Comparison of ENCODE assay signal across 35 cellular contexts in the genomic region with DNA sequence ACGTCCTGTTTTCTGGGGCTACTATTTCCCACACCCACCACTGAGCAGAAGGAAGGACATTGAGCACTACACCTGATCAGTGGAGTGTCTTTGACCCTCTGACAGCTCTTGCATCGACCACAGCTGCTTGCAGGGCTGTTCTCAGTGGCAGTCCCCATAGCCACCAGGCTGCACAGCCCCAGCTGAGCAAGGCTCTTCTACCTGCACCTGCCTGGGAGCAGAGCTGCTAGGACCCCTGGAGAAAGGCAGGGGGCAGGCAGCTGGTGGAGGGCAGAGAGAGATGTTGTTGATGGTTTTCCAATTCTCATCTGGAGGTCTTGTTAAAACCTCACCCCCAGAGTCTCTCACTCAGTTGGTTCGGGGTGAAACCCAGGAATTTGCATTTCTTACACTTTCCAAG.
"Had no signal": no experiment of that assay in that cellular context is flagged by ENCODE, and none has a peak within 500 bp of the region (broad histone marks: within the 10 kb centered on the region; RNA-seq: fewer than 3 reads in every experiment).

No MANE protein-coding gene starts in this region.

- H3K27ac Mint-ChIP-seq: activated B cell treated with CpG ODN at 0.5 μM for 24 hours; activated CD4-positive, alpha-beta memory T cell treated with anti-CD3 and anti-CD28 coated beads for 36 hours; activated CD4-positive, alpha-beta T cell treated with anti-CD3 and anti-CD28 coated beads, Interleukin-2, amount 10 ng/mL, durations not matched to agents 24 days and 14 days; activated CD8-positive, alpha-beta T cell treated with anti-CD3 and anti-CD28 coated beads for 36 hours; activated naive CD4-positive, alpha-beta T cell treated with anti-CD3 and anti-CD28 coated beads for 36 hours; activated naive CD4-positive, alpha-beta T cell treated with anti-CD3 and anti-CD28 coated beads, Interleukin-2, amount 50 U/mL, for 72 hours; activated naive CD8-positive, alpha-beta T cell treated with anti-CD3 and anti-CD28 coated beads for 36 hours; activated T-cell treated with anti-CD3 and anti-CD28 coated beads, Interleukin-2, amount 50 U/mL, for 72 hours; activated T-helper 1 cell treated with anti-CD3 and anti-CD28 coated beads, Interleukin-12 subunit alpha, Interleukin-12 subunit beta, Interleukin-2, Interleukin-4 antibody, amounts not matched to agents 30 ng/mL and 10 ng/mL and 1 ng/mL, durations not matched to agents 14 hours and 24 hours and 36 hours; activated T-helper 17 cell treated with anti-CD3 and anti-CD28 coated beads, Interleukin-2, amount 50 U/mL, for 72 hours; T-helper 1 cell treated with Interleukin-12 subunit alpha and Interleukin-12 subunit beta and Interleukin-4 antibody, amounts not matched to agents 30 μg/mL and 1 μg/mL, for 36 hours; T-helper 2 cell treated with Interferon-gamma antibody and Interleukin-4, amounts not matched to agents 5 μg/mL and 100 μg/mL, for 36 hours had no signal

- H3K4me3 Mint-ChIP-seq: activated B cell treated with CpG ODN at 0.5 μM for 24 hours; activated CD4-positive, alpha-beta memory T cell treated with anti-CD3 and anti-CD28 coated beads for 36 hours; activated CD4-positive, alpha-beta T cell treated with anti-CD3 and anti-CD28 coated beads, Interleukin-2, amount 10 ng/mL, durations not matched to agents 24 days and 14 days; activated CD8-positive, alpha-beta T cell treated with anti-CD3 and anti-CD28 coated beads for 36 hours; activated naive CD4-positive, alpha-beta T cell treated with anti-CD3 and anti-CD28 coated beads for 36 hours; activated naive CD8-positive, alpha-beta T cell treated with anti-CD3 and anti-CD28 coated beads for 36 hours; activated T-cell treated with anti-CD3 and anti-CD28 coated beads, Interleukin-2, amount 50 U/mL, for 4 hours; activated T-cell treated with anti-CD3 and anti-CD28 coated beads, Interleukin-2, amount 50 U/mL, for 72 hours; activated T-helper 1 cell treated with anti-CD3 and anti-CD28 coated beads, Interleukin-12 subunit alpha, Interleukin-12 subunit beta, Interleukin-2, Interleukin-4 antibody, amounts not matched to agents 30 ng/mL and 10 ng/mL and 1 ng/mL, durations not matched to agents 14 hours and 24 hours and 36 hours; activated T-helper 17 cell treated with anti-CD3 and anti-CD28 coated beads, Interleukin-2, amount 50 U/mL, for 72 hours; T-helper 1 cell treated with Interleukin-12 subunit alpha and Interleukin-12 subunit beta and Interleukin-4 antibody, amounts not matched to agents 30 μg/mL and 1 μg/mL, for 36 hours; T-helper 2 cell treated with Interferon-gamma antibody and Interleukin-4, amounts not matched to agents 5 μg/mL and 100 μg/mL, for 36 hours had no signal

- H3K27me3 Mint-ChIP-seq: activated B cell treated with CpG ODN at 0.5 μM for 24 hours; activated CD4-positive, alpha-beta memory T cell treated with anti-CD3 and anti-CD28 coated beads for 36 hours; activated CD4-positive, alpha-beta T cell treated with anti-CD3 and anti-CD28 coated beads, Interleukin-2, amount 10 ng/mL, durations not matched to agents 24 days and 14 days; activated naive CD8-positive, alpha-beta T cell treated with anti-CD3 and anti-CD28 coated beads for 36 hours had no signal

- H3K27me3 ChIP-seq: adrenal gland, body of pancreas, brain microvascular endothelial cell, breast epithelium had no signal

- H3K9me3 ChIP-seq: adrenal gland had no signal

- H3K36me3 ChIP-seq: adrenal gland, brain microvascular endothelial cell, breast epithelium had no signal

- DNase-seq: activated B cell treated with CpG ODN at 0.5 μM for 24 hours; activated CD4-positive, alpha-beta memory T cell treated with anti-CD3 and anti-CD28 coated beads for 36 hours; activated CD4-positive, alpha-beta T cell treated with anti-CD3 and anti-CD28 coated beads for 4 hours; activated CD4-positive, alpha-beta T cell treated with anti-CD3 and anti-CD28 coated beads, Interleukin-2, amount 10 ng/mL, durations not matched to agents 24 days and 14 days; activated CD4-positive, alpha-beta T cell treated with anti-CD3 and anti-CD28 coated beads, Interleukin-2, amount 50 U/mL, for 1 hour; activated CD4-positive, alpha-beta T cell treated with anti-CD3 and anti-CD28 coated beads, Interleukin-2, amount 50 U/mL, for 4 hours; activated CD4-positive, CD25-positive, alpha-beta regulatory T cell treated with anti-CD3 and anti-CD28 coated beads, Interleukin-2, amount 50 U/mL, for 72 hours; activated CD8-positive, alpha-beta memory T cell treated with anti-CD3 and anti-CD28 coated beads, Interleukin-2, amount 50 U/mL, for 4 hours; activated CD8-positive, alpha-beta T cell treated with anti-CD3 and anti-CD28 coated beads for 36 hours; activated effector memory CD4-positive, alpha-beta T cell treated with anti-CD3 and anti-CD28 coated beads, Interleukin-2, amount 50 U/mL, for 16 hours; activated gamma-delta T cell treated with Interleukin-2 at 50 U/mL for 16 hours; activated naive CD4-positive, alpha-beta T cell; activated naive CD4-positive, alpha-beta T cell treated with anti-CD3 and anti-CD28 coated beads for 36 hours; activated naive CD4-positive, alpha-beta T cell treated with anti-CD3 and anti-CD28 coated beads, Interleukin-2, amount 50 U/mL, for 16 hours; activated naive CD8-positive, alpha-beta T cell treated with anti-CD3 and anti-CD28 coated beads for 36 hours; activated T-cell treated with anti-CD3 and anti-CD28 coated beads for 4 hours; activated T-cell treated with anti-CD3 and anti-CD28 coated beads, Interleukin-2, amount 50 U/mL, for 1 hour; activated T-cell treated with anti-CD3 and anti-CD28 coated beads, Interleukin-2, amount 50 U/mL, for 4 hours; activated T-cell treated with anti-CD3 and anti-CD28 coated beads, Interleukin-2, amount 50 U/mL, for 72 hours; adrenal gland; amniotic stem cell; aorta; body of pancreas; brain microvascular endothelial cell; central memory CD4-positive, alpha-beta T cell; T-helper 1 cell; T-helper 2 cell; T-helper 9 cell had no signal

- H3K36me3 Mint-ChIP-seq: activated CD4-positive, alpha-beta memory T cell treated with anti-CD3 and anti-CD28 coated beads for 36 hours; activated naive CD8-positive, alpha-beta T cell treated with anti-CD3 and anti-CD28 coated beads for 36 hours had no signal

- H3K4me1 ChIP-seq: adrenal gland, body of pancreas, breast epithelium had no signal

- H3K4me1 Mint-ChIP-seq: activated B cell treated with CpG ODN at 0.5 μM for 24 hours; activated CD4-positive, alpha-beta T cell treated with anti-CD3 and anti-CD28 coated beads, Interleukin-2, amount 10 ng/mL, durations not matched to agents 24 days and 14 days; activated naive CD8-positive, alpha-beta T cell treated with anti-CD3 and anti-CD28 coated beads for 36 hours; activated T-helper 17 cell treated with anti-CD3 and anti-CD28 coated beads, Interleukin-2, amount 50 U/mL, for 72 hours had no signal

- H3K27ac ChIP-seq: adrenal gland, body of pancreas, brain microvascular endothelial cell, breast epithelium, VCaP had no signal

- H3K4me3 ChIP-seq: adrenal gland, body of pancreas, breast epithelium had no signal

- H3K9me3 Mint-ChIP-seq: activated CD4-positive, alpha-beta T cell treated with anti-CD3 and anti-CD28 coated beads, Interleukin-2, amount 10 ng/mL, durations not matched to agents 24 days and 14 days; activated CD8-positive, alpha-beta T cell treated with anti-CD3 and anti-CD28 coated beads for 36 hours had no signal
